Comparison of ENCODE assay signal across 27 cellular contexts in genomic region chr4:19438228-19438627, GRCh38.
DNase-seq lines count a peak whose midpoint lies in the region; TF ChIP-seq lines count a peak whose summit lies in the region.
"Had no signal": no experiment of that assay in that cellular context is flagged by ENCODE, and none has a peak within 500 bp of the region (broad histone marks: within the 10 kb centered on the region; RNA-seq: fewer than 3 reads in every experiment).

No MANE protein-coding gene starts in this region.

- peaks cover 27% of the 10 kb centered on the region for H3K9me3 Mint-ChIP-seq in HFFc6

- H3K27ac ChIP-seq in tibial artery: no peak overlapping the region
- H3K27ac ChIP-seq: body of pancreas, psoas muscle, thoracic aorta had no signal

- H3K36me3 ChIP-seq in tibial artery: no peaks in the 10 kb centered on the region
- H3K36me3 ChIP-seq: thoracic aorta had no signal

- H3K9me3 ChIP-seq in tibial artery: peaks cover 0 to 4% (median 0%) of the 10 kb centered on the region in 3 donors
- H3K9me3 ChIP-seq: thoracic aorta had no signal

- no peak for TF ChIP-seq POLR2A in erythroblast (IDR thresholded peaks at IDR 0.05; ENCODE audit: low read length)

- no peak for TF ChIP-seq CTCF in HFFc6 (IDR thresholded peaks at IDR 0.05)
- no peak for TF ChIP-seq CTCF in choroid plexus epithelial cell (conservative IDR thresholded peaks at IDR 0.05; ENCODE audit: low read depth, low read length)
- no peak for TF ChIP-seq CTCF in tibial artery (IDR thresholded peaks at IDR 0.05)

- no peaks in the 10 kb centered on the region for H3K27me3 ChIP-seq in tibial artery
- H3K27me3 ChIP-seq: body of pancreas had no signal

- peak overlapping the region; percentile 59 for H3K27ac Mint-ChIP-seq in HFFc6
- H3K27ac Mint-ChIP-seq: activated T-cell treated with anti-CD3 and anti-CD28 coated beads, Interleukin-2, amount 50 U/mL, for 24 hours; naive thymus-derived CD4-positive, alpha-beta T cell had no signal

- DNase-seq in AG08396 (ENCODE audit: low spot score) (peak; percentile 5), HFFc6 (peak; percentile 36), choroid plexus epithelial cell (ENCODE audit: low read depth) (peak; percentile 30), iris pigment epithelial cell (ENCODE audit: low read depth) (peak; percentile 78), tibial artery (no peak), DMS114 treated with DMSO at 0.1 percent for 48 hours (lab: John Stamatoyannopoulos, UW; ENCODE audit: unreplicated experiment) (no peak), medulla oblongata (ENCODE audit: extremely low spot score) (no peak), erythroblast (lab: John Stamatoyannopoulos, UW) (no peak)
- DNase-seq: activated CD4-positive, alpha-beta T cell treated with anti-CD3 and anti-CD28 coated beads for 48 hours; activated gamma-delta T cell treated with Interleukin-2 at 50 U/mL for 16 hours; activated T-cell treated with anti-CD3 and anti-CD28 coated beads, Interleukin-2, amount 50 U/mL, for 24 hours; body of pancreas; DND-41; effector CD4-positive, alpha-beta T cell; glutamatergic neuron; Karpas-422; kidney; midbrain; naive thymus-derived CD4-positive, alpha-beta T cell; NCI-H1092; NCI-H187 treated with DMSO at 0.1 percent for 48 hours; NCI-H524 treated with DMSO at 0.1 percent for 48 hours; occipital lobe; psoas muscle; SHP77 treated with DMSO at 0.1 percent for 48 hours; stimulated activated naive CD4-positive, alpha-beta T cell treated with Interleukin-2 at 50 U/mL for 16 hours had no signal

- peaks cover 24% of the 10 kb centered on the region for H3K36me3 Mint-ChIP-seq in HFFc6 (ENCODE audit: low read depth)

- H3K4me3 ChIP-seq in choroid plexus epithelial cell (ENCODE audit: low read depth, low read length) (no peak overlapping the region), tibial artery (no peak overlapping the region)
- H3K4me3 ChIP-seq: body of pancreas, psoas muscle, thoracic aorta had no signal

- H3K4me3 Mint-ChIP-seq in HFFc6: no peak overlapping the region
- H3K4me3 Mint-ChIP-seq: activated T-cell treated with anti-CD3 and anti-CD28 coated beads, Interleukin-2, amount 50 U/mL, for 24 hours; naive thymus-derived CD4-positive, alpha-beta T cell had no signal

- no peaks in the 10 kb centered on the region for H3K27me3 Mint-ChIP-seq in HFFc6 (ENCODE audit: insufficient read depth)
- H3K27me3 Mint-ChIP-seq: activated T-cell treated with anti-CD3 and anti-CD28 coated beads, Interleukin-2, amount 50 U/mL, for 24 hours; naive thymus-derived CD4-positive, alpha-beta T cell had no signal

- peaks cover 18% of the 10 kb centered on the region for H3K4me1 Mint-ChIP-seq in HFFc6 (ENCODE audit: low read depth)
- H3K4me1 Mint-ChIP-seq: naive thymus-derived CD4-positive, alpha-beta T cell had no signal

- intact Hi-C loops in tibial artery (cut with DNase I; ENCODE audit: low total_unique reads): no loop called here

- no peaks in the 10 kb centered on the region for H3K4me1 ChIP-seq in tibial artery
- H3K4me1 ChIP-seq: body of pancreas, psoas muscle had no signal

Comparison
In these comparisons a context has a peak if more than half of its experiments do, and no peak if none do; other contexts are left out.
1. DNase-seq: peak in AG08396 (single experiment), HFFc6 (single experiment), choroid plexus epithelial cell (single experiment) and iris pigment epithelial cell (single experiment); none in tibial artery (0 of 2), DMS114 treated with DMSO at 0.1 percent for 48 hours (single experiment), medulla oblongata (single experiment) and erythroblast (0 of 2).